ENCODE assay signal across 1 cellular context in genomic region chr10:7932301-7933036, GRCh38.
TF ChIP-seq lines count a peak whose summit lies in the region.

No MANE protein-coding gene starts in this region.

TF ChIP-seq in HepG2, 621 proteins besides CTCF, POLR2A, EP300 and RAD21 (continued from another document and continues in another):
- peak; percentile 90 for TF ChIP-seq SKIL (CRISPR knock-in tag; IDR thresholded peaks at IDR 0.05; ENCODE audit: borderline replicate concordance)
- TF ChIP-seq IKZF5 (CRISPR knock-in tag; IDR thresholded peaks at IDR 0.05) = peak; percentile 94
- peak; percentile 81; the same call in 1 of the 2 replicates for TF ChIP-seq RERE (CRISPR knock-in tag; IDR thresholded peaks at IDR 0.05; ENCODE audit: low read depth)
- TF ChIP-seq SMYD3 (CRISPR knock-in tag; IDR thresholded peaks at IDR 0.05) = 0 out of 2 replicates have a peak, but pooled peaks have one; percentile 37
- peak; percentile 71 for TF ChIP-seq GABPB1 (CRISPR knock-in tag; IDR thresholded peaks at IDR 0.05)
- TF ChIP-seq RXRB (CRISPR knock-in tag; IDR thresholded peaks at IDR 0.05; ENCODE audit: borderline replicate concordance) = peak; percentile 83
- TF ChIP-seq ZNF280D (CRISPR knock-in tag; IDR thresholded peaks at IDR 0.05) = peak; percentile 76; the same call in 1 of the 2 replicates
- TF ChIP-seq JUND (CRISPR knock-in tag; IDR thresholded peaks at IDR 0.05) = 0 out of 2 replicates have a peak, but pooled peaks have one; percentile 53
- TF ChIP-seq ZNF564 (CRISPR knock-in tag; IDR thresholded peaks at IDR 0.05) = peak; percentile 39; the same call in 1 of the 2 replicates
- no peak for TF ChIP-seq RFX3 (CRISPR knock-in tag; IDR thresholded peaks at IDR 0.05)
- peak; percentile 87 for TF ChIP-seq TARDBP (CRISPR knock-in tag; IDR thresholded peaks at IDR 0.05)
- TF ChIP-seq ARID4A (CRISPR knock-in tag; IDR thresholded peaks at IDR 0.05; ENCODE audit: borderline replicate concordance) = peak; percentile 39; the same call in 1 of the 2 replicates
- no peak for TF ChIP-seq YEATS4 (CRISPR knock-in tag; IDR thresholded peaks at IDR 0.05; ENCODE audit: borderline replicate concordance)
- TF ChIP-seq SIN3A (IDR thresholded peaks at IDR 0.05; ENCODE audit: borderline replicate concordance, low read depth, low read length) = 0 out of 2 replicates have a peak, but pooled peaks have one; percentile 58
- TF ChIP-seq TFE3 (CRISPR knock-in tag; IDR thresholded peaks at IDR 0.05) = peak; percentile 37; the same call in 1 of the 2 replicates
- peak; percentile 77 for TF ChIP-seq ASH2L (IDR thresholded peaks at IDR 0.05; ENCODE audit: insufficient read length, low read depth, low read length)
- peak; percentile 76; the same call in 1 of the 2 replicates for TF ChIP-seq ZGPAT (CRISPR knock-in tag; IDR thresholded peaks at IDR 0.05)
- TF ChIP-seq NR2C2 (CRISPR knock-in tag; IDR thresholded peaks at IDR 0.05; ENCODE audit: borderline replicate concordance) = peak; percentile 64; the same call in 1 of the 2 replicates
- peak; percentile 74 for TF ChIP-seq MLX (CRISPR knock-in tag; IDR thresholded peaks at IDR 0.05)
- 0 out of 2 replicates have a peak, but pooled peaks have one; percentile 33 for TF ChIP-seq ZMYM2 (CRISPR knock-in tag; IDR thresholded peaks at IDR 0.05)
- TF ChIP-seq ZNF263 (CRISPR knock-in tag; IDR thresholded peaks at IDR 0.05) = 0 out of 2 replicates have a peak, but pooled peaks have one; percentile 25
- TF ChIP-seq FOXP4 (CRISPR knock-in tag; IDR thresholded peaks at IDR 0.05) = peak; percentile 91
- peak; percentile 93 for TF ChIP-seq FOXA3 (CRISPR knock-in tag; IDR thresholded peaks at IDR 0.05)
- TF ChIP-seq SMAD3 (CRISPR knock-in tag; IDR thresholded peaks at IDR 0.05) = peak; percentile 76
- TF ChIP-seq MYC (CRISPR knock-in tag; IDR thresholded peaks at IDR 0.05; ENCODE audit: borderline replicate concordance) = no peak
- peak; percentile 93 for TF ChIP-seq ZNF362 (CRISPR knock-in tag; IDR thresholded peaks at IDR 0.05; ENCODE audit: borderline replicate concordance)
- TF ChIP-seq SSRP1 (CRISPR knock-in tag; IDR thresholded peaks at IDR 0.05) = 0 out of 2 replicates have a peak, but pooled peaks have one; percentile 68
- TF ChIP-seq ZNF614 (CRISPR knock-in tag; IDR thresholded peaks at IDR 0.05; ENCODE audit: borderline replicate concordance) = peak; percentile 94
